In the genomic region with DNA sequence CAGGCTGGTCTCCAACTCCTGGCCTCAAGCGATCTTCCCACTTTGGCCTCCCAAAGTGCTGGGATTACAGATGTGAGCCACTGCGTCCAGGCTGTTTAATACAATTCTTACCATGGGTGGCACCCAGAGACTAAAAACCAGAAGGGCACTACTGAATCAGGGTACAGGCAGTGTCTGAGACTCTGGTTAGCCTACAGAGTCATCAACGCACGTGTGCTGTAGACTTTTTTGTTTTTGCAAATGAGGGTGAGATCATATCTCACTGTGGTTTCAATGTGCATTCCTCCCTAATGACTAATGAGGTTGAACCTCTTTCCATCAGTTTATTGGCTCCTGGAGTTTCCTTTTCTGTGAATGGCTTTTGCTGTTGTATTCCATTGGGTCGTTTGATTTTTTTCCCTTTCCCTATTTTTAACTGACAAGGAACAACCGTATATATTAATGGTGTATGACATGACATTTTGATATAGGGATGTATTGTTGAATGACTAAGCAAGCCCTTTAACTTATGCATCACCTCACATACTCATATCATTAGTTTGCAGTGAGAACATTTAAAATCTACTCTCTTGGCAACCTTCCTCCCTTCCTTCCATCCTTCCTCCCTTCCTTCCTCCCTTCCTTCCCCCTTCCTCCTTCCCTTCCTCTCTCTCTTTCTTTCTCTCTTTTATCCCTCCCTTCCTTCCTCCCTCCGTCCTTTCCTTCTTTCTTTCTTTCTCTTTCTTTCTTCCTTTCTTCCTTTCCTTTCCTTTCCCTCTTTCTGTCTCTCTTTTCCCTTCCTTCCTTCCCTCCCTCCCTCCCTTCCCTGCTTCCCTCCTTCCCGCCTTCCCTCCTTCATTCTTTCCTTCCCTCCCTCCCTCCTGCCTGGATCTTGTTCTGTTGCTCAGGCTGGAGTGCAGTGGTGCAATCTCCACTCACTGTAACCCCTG, we compare ENCODE assay signal across 1 cellular context.
TF ChIP-seq lines count a peak whose summit lies in the region.

No MANE protein-coding gene starts in this region.

TF ChIP-seq in K562, 482 proteins besides CTCF, POLR2A, EP300 and RAD21 (continued from another document and continues in another):
- TF ChIP-seq, protein P1, sequence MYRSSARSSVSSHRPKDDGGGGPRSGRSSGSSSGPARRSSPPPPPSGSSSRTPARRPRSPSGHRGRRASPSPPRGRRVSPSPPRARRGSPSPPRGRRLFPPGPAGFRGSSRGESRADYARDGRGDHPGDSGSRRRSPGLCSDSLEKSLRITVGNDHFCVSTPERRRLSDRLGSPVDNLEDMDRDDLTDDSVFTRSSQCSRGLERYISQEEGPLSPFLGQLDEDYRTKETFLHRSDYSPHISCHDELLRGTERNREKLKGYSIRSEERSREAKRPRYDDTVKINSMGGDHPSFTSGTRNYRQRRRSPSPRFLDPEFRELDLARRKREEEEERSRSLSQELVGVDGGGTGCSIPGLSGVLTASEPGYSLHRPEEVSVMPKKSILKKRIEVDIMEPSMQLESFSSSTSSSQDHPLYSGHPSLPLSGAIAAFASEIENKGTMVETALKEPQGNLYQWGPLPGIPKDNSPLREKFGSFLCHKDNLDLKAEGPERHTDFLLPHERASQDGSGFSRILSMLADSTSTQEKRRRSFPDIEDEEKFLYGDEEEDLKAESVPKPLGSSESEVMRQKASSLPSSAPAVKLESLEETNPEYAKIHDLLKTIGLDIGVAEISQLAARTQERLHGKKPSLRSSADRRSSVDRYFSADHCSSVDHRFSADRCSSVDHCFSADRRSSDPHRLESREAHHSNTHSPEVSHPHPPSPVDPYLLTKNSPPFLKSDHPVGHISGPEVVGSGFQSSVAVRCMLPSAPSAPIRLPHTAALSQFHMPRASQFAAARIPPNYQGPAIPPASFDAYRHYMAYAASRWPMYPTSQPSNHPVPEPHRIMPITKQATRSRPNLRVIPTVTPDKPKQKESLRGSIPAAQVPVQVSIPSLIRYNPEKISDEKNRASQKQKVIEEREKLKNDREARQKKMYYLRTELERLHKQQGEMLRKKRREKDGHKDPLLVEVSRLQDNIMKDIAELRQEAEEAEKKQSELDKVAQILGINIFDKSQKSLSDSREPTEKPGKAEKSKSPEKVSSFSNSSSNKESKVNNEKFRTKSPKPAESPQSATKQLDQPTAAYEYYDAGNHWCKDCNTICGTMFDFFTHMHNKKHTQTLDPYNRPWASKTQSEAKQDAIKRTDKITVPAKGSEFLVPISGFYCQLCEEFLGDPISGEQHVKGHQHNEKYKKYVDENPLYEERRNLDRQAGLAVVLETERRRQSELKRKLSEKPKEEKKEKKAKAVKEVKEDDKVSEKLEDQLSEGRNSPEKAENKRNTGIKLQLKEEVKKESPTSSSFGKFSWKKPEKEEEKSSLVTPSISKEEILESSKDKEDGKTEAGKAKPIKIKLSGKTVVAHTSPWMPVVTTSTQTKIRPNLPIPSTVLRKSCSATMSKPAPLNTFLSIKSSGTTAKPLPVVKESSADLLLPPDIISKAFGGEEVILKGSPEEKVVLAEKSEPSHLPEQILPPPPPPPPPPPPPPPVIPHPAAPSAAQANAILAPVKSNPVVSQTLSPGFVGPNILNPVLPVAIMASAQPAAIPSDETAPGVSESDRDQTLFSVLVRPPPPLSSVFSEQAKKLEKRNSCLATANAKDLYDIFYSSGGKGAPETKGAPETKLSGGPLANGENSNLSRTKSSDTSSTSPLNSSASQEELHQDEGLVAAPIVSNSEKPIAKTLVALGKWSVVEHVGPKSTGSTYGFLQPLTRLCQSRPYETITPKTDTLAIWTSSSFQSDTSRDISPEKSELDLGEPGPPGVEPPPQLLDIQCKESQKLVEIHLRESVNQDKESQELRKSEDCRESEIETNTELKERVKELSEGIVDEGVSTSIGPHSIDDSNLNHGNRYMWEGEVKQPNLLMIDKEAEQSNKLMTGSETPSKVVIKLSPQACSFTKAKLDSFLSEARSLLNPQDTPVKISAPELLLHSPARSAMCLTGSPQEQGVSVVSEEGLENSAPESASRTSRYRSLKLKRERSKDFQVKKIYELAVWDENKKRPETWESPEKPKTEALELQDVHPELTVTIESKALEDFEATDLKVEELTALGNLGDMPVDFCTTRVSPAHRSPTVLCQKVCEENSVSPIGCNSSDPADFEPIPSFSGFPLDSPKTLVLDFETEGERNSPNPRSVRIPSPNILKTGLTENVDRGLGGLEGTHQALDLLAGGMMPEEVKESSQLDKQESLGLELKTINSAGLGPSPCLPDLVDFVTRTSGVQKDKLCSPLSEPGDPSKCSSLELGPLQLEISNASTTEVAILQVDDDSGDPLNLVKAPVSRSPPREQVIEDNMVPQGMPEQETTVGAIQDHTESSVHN (IDR thresholded peaks at IDR 0.05; ENCODE audit: borderline replicate concordance in 1 of 2, low read depth in 1 of 2) = peak in 1 of 2 experiments; percentile 97; a peak in 2 of 4 replicates
- TF ChIP-seq ILK (tag; IDR thresholded peaks at IDR 0.05; ENCODE audit: borderline replicate concordance, low read depth) = no peak
- peak; percentile 90; the same call in 1 of the 2 replicates for TF ChIP-seq TEAD2 (tag; IDR thresholded peaks at IDR 0.05)
- TF ChIP-seq HDAC1 (IDR thresholded peaks at IDR 0.05) = peak in 1 of 2 experiments; percentile 84; a peak in 2 of 4 replicates
- no peak for TF ChIP-seq ZNF76 (CRISPR knock-in tag; IDR thresholded peaks at IDR 0.05; ENCODE audit: borderline replicate concordance)
- TF ChIP-seq, protein P2, sequence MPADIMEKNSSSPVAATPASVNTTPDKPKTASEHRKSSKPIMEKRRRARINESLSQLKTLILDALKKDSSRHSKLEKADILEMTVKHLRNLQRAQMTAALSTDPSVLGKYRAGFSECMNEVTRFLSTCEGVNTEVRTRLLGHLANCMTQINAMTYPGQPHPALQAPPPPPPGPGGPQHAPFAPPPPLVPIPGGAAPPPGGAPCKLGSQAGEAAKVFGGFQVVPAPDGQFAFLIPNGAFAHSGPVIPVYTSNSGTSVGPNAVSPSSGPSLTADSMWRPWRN (IDR thresholded peaks at IDR 0.05; ENCODE audit: low read depth) = peak; percentile 88
- TF ChIP-seq, protein P3, sequence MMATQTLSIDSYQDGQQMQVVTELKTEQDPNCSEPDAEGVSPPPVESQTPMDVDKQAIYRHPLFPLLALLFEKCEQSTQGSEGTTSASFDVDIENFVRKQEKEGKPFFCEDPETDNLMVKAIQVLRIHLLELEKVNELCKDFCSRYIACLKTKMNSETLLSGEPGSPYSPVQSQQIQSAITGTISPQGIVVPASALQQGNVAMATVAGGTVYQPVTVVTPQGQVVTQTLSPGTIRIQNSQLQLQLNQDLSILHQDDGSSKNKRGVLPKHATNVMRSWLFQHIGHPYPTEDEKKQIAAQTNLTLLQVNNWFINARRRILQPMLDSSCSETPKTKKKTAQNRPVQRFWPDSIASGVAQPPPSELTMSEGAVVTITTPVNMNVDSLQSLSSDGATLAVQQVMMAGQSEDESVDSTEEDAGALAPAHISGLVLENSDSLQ (IDR thresholded peaks at IDR 0.05) = peak; percentile 60
- TF ChIP-seq, protein P4, sequence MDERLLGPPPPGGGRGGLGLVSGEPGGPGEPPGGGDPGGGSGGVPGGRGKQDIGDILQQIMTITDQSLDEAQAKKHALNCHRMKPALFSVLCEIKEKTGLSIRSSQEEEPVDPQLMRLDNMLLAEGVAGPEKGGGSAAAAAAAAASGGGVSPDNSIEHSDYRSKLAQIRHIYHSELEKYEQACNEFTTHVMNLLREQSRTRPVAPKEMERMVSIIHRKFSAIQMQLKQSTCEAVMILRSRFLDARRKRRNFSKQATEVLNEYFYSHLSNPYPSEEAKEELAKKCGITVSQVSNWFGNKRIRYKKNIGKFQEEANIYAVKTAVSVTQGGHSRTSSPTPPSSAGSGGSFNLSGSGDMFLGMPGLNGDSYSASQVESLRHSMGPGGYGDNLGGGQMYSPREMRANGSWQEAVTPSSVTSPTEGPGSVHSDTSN (CRISPR knock-in tag; IDR thresholded peaks at IDR 0.05; ENCODE audit: low read depth) = no peak
- TF ChIP-seq, protein P4 (tag; conservative IDR thresholded peaks at IDR 0.05; ENCODE audit: low read depth) = peak; percentile 59
- TF ChIP-seq, protein P5, sequence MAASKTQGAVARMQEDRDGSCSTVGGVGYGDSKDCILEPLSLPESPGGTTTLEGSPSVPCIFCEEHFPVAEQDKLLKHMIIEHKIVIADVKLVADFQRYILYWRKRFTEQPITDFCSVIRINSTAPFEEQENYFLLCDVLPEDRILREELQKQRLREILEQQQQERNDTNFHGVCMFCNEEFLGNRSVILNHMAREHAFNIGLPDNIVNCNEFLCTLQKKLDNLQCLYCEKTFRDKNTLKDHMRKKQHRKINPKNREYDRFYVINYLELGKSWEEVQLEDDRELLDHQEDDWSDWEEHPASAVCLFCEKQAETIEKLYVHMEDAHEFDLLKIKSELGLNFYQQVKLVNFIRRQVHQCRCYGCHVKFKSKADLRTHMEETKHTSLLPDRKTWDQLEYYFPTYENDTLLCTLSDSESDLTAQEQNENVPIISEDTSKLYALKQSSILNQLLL (CRISPR knock-in tag; IDR thresholded peaks at IDR 0.05; ENCODE audit: borderline replicate concordance) = no peak
- no peak for TF ChIP-seq CREB1 (IDR thresholded peaks at IDR 0.05)
- 0 out of 2 replicates have a peak, but pooled peaks have one; percentile 7 for TF ChIP-seq CREB1 (CRISPR knock-in tag; IDR thresholded peaks at IDR 0.05)
- no peak for TF ChIP-seq GABPA (tag; conservative IDR thresholded peaks at IDR 0.05; ENCODE audit: low read depth)
- peak; percentile 98 for TF ChIP-seq JUN (IDR thresholded peaks at IDR 0.05; ENCODE audit: borderline replicate concordance, low read depth, low read length)
- TF ChIP-seq JUN (CRISPR knock-in tag; IDR thresholded peaks at IDR 0.05; ENCODE audit: borderline replicate concordance) = peak; percentile 62; the same call in 1 of the 2 replicates
- TF ChIP-seq LCOR (CRISPR knock-in tag; IDR thresholded peaks at IDR 0.05) = peak; percentile 93
- TF ChIP-seq GATAD2B (IDR thresholded peaks at IDR 0.05; ENCODE audit: borderline replicate concordance) = peak; percentile 77; the same call in 1 of the 2 replicates
- TF ChIP-seq, protein P6, sequence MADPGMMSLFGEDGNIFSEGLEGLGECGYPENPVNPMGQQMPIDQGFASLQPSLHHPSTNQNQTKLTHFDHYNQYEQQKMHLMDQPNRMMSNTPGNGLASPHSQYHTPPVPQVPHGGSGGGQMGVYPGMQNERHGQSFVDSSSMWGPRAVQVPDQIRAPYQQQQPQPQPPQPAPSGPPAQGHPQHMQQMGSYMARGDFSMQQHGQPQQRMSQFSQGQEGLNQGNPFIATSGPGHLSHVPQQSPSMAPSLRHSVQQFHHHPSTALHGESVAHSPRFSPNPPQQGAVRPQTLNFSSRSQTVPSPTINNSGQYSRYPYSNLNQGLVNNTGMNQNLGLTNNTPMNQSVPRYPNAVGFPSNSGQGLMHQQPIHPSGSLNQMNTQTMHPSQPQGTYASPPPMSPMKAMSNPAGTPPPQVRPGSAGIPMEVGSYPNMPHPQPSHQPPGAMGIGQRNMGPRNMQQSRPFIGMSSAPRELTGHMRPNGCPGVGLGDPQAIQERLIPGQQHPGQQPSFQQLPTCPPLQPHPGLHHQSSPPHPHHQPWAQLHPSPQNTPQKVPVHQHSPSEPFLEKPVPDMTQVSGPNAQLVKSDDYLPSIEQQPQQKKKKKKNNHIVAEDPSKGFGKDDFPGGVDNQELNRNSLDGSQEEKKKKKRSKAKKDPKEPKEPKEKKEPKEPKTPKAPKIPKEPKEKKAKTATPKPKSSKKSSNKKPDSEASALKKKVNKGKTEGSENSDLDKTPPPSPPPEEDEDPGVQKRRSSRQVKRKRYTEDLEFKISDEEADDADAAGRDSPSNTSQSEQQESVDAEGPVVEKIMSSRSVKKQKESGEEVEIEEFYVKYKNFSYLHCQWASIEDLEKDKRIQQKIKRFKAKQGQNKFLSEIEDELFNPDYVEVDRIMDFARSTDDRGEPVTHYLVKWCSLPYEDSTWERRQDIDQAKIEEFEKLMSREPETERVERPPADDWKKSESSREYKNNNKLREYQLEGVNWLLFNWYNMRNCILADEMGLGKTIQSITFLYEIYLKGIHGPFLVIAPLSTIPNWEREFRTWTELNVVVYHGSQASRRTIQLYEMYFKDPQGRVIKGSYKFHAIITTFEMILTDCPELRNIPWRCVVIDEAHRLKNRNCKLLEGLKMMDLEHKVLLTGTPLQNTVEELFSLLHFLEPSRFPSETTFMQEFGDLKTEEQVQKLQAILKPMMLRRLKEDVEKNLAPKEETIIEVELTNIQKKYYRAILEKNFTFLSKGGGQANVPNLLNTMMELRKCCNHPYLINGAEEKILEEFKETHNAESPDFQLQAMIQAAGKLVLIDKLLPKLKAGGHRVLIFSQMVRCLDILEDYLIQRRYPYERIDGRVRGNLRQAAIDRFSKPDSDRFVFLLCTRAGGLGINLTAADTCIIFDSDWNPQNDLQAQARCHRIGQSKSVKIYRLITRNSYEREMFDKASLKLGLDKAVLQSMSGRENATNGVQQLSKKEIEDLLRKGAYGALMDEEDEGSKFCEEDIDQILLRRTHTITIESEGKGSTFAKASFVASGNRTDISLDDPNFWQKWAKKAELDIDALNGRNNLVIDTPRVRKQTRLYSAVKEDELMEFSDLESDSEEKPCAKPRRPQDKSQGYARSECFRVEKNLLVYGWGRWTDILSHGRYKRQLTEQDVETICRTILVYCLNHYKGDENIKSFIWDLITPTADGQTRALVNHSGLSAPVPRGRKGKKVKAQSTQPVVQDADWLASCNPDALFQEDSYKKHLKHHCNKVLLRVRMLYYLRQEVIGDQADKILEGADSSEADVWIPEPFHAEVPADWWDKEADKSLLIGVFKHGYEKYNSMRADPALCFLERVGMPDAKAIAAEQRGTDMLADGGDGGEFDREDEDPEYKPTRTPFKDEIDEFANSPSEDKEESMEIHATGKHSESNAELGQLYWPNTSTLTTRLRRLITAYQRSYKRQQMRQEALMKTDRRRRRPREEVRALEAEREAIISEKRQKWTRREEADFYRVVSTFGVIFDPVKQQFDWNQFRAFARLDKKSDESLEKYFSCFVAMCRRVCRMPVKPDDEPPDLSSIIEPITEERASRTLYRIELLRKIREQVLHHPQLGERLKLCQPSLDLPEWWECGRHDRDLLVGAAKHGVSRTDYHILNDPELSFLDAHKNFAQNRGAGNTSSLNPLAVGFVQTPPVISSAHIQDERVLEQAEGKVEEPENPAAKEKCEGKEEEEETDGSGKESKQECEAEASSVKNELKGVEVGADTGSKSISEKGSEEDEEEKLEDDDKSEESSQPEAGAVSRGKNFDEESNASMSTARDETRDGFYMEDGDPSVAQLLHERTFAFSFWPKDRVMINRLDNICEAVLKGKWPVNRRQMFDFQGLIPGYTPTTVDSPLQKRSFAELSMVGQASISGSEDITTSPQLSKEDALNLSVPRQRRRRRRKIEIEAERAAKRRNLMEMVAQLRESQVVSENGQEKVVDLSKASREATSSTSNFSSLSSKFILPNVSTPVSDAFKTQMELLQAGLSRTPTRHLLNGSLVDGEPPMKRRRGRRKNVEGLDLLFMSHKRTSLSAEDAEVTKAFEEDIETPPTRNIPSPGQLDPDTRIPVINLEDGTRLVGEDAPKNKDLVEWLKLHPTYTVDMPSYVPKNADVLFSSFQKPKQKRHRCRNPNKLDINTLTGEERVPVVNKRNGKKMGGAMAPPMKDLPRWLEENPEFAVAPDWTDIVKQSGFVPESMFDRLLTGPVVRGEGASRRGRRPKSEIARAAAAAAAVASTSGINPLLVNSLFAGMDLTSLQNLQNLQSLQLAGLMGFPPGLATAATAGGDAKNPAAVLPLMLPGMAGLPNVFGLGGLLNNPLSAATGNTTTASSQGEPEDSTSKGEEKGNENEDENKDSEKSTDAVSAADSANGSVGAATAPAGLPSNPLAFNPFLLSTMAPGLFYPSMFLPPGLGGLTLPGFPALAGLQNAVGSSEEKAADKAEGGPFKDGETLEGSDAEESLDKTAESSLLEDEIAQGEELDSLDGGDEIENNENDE (IDR thresholded peaks at IDR 0.05; ENCODE audit: low read depth, low read length) = peak; percentile 18
